8 cellular contexts compared by ENCODE assay signal in genomic region chr5:132830436-132831094, GRCh38. TPM values are rescaled to one million over a fixed set of nuclear protein-coding genes. Genes with fewer than 3 reads are reported as not detected.
DNase-seq lines count a peak whose midpoint lies in the region; ATAC-seq and TF ChIP-seq lines count a peak whose summit lies in the region.

Gene SHROOM1 (minus strand): TSS chr5:132830647. CDS start chr5:132826140, 4,507 bp downstream.

- H3K27me3 ChIP-seq in Caco-2 (replicated peaks; ENCODE audit: control insufficient read depth, insufficient read depth, low read length) = no peaks in the 10 kb centered on the region
- no peaks in the 10 kb centered on the region for H3K27me3 ChIP-seq in PC-3 (ENCODE audit: low read length)
- peaks cover 17 to 27% of the 10 kb centered on the region in 2 donors for H3K27me3 ChIP-seq in stomach smooth muscle (ENCODE audit: control insufficient read depth in 1 of 2, insufficient read depth in 2 of 2, low read length in 2 of 2)

- peak within 1 kb of the TSS; percentile 88 for H3K4me3 Mint-ChIP-seq in Caco-2 (ENCODE audit: unreplicated experiment)
- peak within 1 kb of the TSS; percentile 83 for H3K4me3 Mint-ChIP-seq in central memory CD8-positive, alpha-beta T cell

- intact Hi-C loops in Caco-2 (cut with micrococcal nuclease; ENCODE audit: unreplicated experiment) (loop anchor here (1.0 kb wide), 2 partner anchors 36 to 53 kb away; partner anchors contain the start of genes GDF9 and UQCRQ), PC-3 (cut with micrococcal nuclease) (loop anchor here (1.0 kb wide), 2 partner anchors 36 to 53 kb away; partner anchors contain the start of genes GDF9 and UQCRQ)

- no peaks in the 10 kb centered on the region for H3K9me3 Mint-ChIP-seq in Caco-2 (ENCODE audit: unreplicated experiment)
- no peaks in the 10 kb centered on the region for H3K9me3 Mint-ChIP-seq in central memory CD8-positive, alpha-beta T cell

- peak within 1 kb of the TSS; percentile 79 for H3K9ac ChIP-seq in PC-3 (ENCODE audit: low read length)
- peak within 1 kb of the TSS; percentile 64 to 66 for H3K9ac ChIP-seq in stomach smooth muscle (ENCODE audit: low read length in 2 of 2)

- no peaks in the 10 kb centered on the region for H3K9me2 ChIP-seq in PC-3 (replicated peaks; ENCODE audit: low read length)

- ATAC-seq in GM19023 (IDR thresholded peaks at IDR 0.05; ENCODE audit: unreplicated experiment) (peak; percentile 72), HG03066 (IDR thresholded peaks at IDR 0.05; ENCODE audit: low read depth, unreplicated experiment) (peak; percentile 74), PC-3 (peak; percentile 83)
- ATAC-seq in central memory CD8-positive, alpha-beta T cell (replicated peaks; ENCODE audit: extremely low read depth, poor library complexity, severe bottlenecking) = peak; percentile 17

- TF ChIP-seq CTCF in Caco-2 (IDR thresholded peaks at IDR 0.05; ENCODE audit: insufficient read depth in 1 of 2, low read depth in 1 of 2, low read length in 1 of 2, severe bottlenecking in 1 of 2, unreplicated experiment in 1 of 2) (no peak), PC-3 (conservative IDR thresholded peaks at IDR 0.05; ENCODE audit: low read depth, low read length) (no peak)

- peak within 1 kb of the TSS; percentile 90 for H2AFZ ChIP-seq in PC-3 (ENCODE audit: low read length)

- no peaks in the 10 kb centered on the region for H4K20me1 ChIP-seq in PC-3 (ENCODE audit: low read length)

- H3F3A ChIP-seq in PC-3 (ENCODE audit: low read length, unreplicated experiment) = no peaks in the 10 kb centered on the region

- CTCF ChIA-PET in Caco-2 (lab: Charles Lee) (interaction anchor here (1.0 to 2.9 kb wide), 8 partner anchors 8 to 76 kb away, joined by 3 to 17 read pairs (median 5); partner anchors contain the start of genes GDF9 and UQCRQ), PC-3 (lab: Charles Lee) (interaction anchor here (0.6 to 0.9 kb wide), 2 partner anchors 53 to 133 kb away, joined by 3 to 4 read pairs; no protein-coding TSS in a partner anchor)

- peaks cover 5% of the 10 kb centered on the region for H3K36me3 Mint-ChIP-seq in Caco-2 (ENCODE audit: insufficient read depth, unreplicated experiment)
- peaks cover 5% of the 10 kb centered on the region for H3K36me3 Mint-ChIP-seq in central memory CD8-positive, alpha-beta T cell (ENCODE audit: insufficient read depth)

- POLR2A ChIA-PET in Caco-2 (lab: Charles Lee) = interaction anchor here (0.6 to 1.0 kb wide), 3 partner anchors 23 to 53 kb away, joined by 3 to 6 read pairs (median 4); no protein-coding TSS in a partner anchor
- POLR2A ChIA-PET in PC-3 (lab: Charles Lee; ENCODE audit: unreplicated experiment) = no interaction called here

- H3K4me3 ChIP-seq in Caco-2 (ENCODE audit: low read depth, low read length) (peak within 1 kb of the TSS; percentile 76), PC-3 (ENCODE audit: low read length) (peak within 1 kb of the TSS; percentile 95), stomach smooth muscle (ENCODE audit: low read length in 2 of 2) (peak within 1 kb of the TSS; percentile 66 to 79)

- no peaks in the 10 kb centered on the region for H3K27me3 Mint-ChIP-seq in Caco-2 (ENCODE audit: insufficient read depth, unreplicated experiment)
- H3K27me3 Mint-ChIP-seq in central memory CD8-positive, alpha-beta T cell = peaks cover 33% of the 10 kb centered on the region

- peaks cover 17% of the 10 kb centered on the region; the same call in 1 of the 2 replicates for H3K79me2 ChIP-seq in PC-3 (ENCODE audit: low read length)

- DNase-seq in Caco-2 (peak; percentile 76 to 88), PC-3 (peak; percentile 68), kidney tubule cell (ENCODE audit: low spot score) (peak; percentile 83)
- no peak for DNase-seq in central memory CD8-positive, alpha-beta T cell (ENCODE audit: low spot score in 2 of 2)
- DNase-seq in activated effector memory CD4-positive, alpha-beta T cell treated with Interleukin-2 at 50 U/mL for 16 hours = no peak

- no peaks in the 10 kb centered on the region for H3K36me3 ChIP-seq in Caco-2 (ENCODE audit: control insufficient read depth, insufficient read depth, low read length)
- no peaks in the 10 kb centered on the region for H3K36me3 ChIP-seq in PC-3 (ENCODE audit: low read depth, low read length)
- H3K36me3 ChIP-seq in stomach smooth muscle (ENCODE audit: control insufficient read depth in 2 of 2, insufficient read depth in 2 of 2, low read length in 2 of 2) = no peaks in the 10 kb centered on the region

- no peaks in the 10 kb centered on the region for H3K4me1 Mint-ChIP-seq in Caco-2 (ENCODE audit: low read depth, unreplicated experiment)
- peaks cover 17% of the 10 kb centered on the region for H3K4me1 Mint-ChIP-seq in central memory CD8-positive, alpha-beta T cell

- H3K4me2 ChIP-seq in PC-3 (ENCODE audit: low read length) = peak within 1 kb of the TSS; percentile 98

- H3K4me1 ChIP-seq in Caco-2 (peaks cover 10% of the 10 kb centered on the region), PC-3 (ENCODE audit: insufficient read depth, low read length) (peaks cover 5% of the 10 kb centered on the region), stomach smooth muscle (ENCODE audit: control insufficient read depth, insufficient read depth, low read length) (peaks cover 14% of the 10 kb centered on the region)

- H3K27ac ChIP-seq in PC-3 (ENCODE audit: low read length) (no peak within 1 kb of the TSS), stomach smooth muscle (ENCODE audit: low read length) (no peak within 1 kb of the TSS)

- H3K9me3 ChIP-seq in Caco-2 (no peaks in the 10 kb centered on the region), PC-3 (ENCODE audit: low read length) (no peaks in the 10 kb centered on the region), stomach smooth muscle (ENCODE audit: control insufficient read depth in 2 of 2, low read length in 2 of 2) (no peaks in the 10 kb centered on the region)

- BruUV-seq in Caco-2 (replicated peaks; lab: Mats Ljungman, UMichigan) (no TSS peak), PC-3 (replicated peaks; lab: Mats Ljungman, UMichigan) (no TSS peak)

- H3K27ac Mint-ChIP-seq in Caco-2 (ENCODE audit: unreplicated experiment) = peak within 1 kb of the TSS; percentile 73
- peak within 1 kb of the TSS; percentile 80 for H3K27ac Mint-ChIP-seq in central memory CD8-positive, alpha-beta T cell (ENCODE audit: low read depth)

RNA-seq across cellular contexts. Expression of gene SHROOM1, which starts in this region (rescaled TPM):
- 15.9 and 17.4 TPM in 2 replicates for total RNA-seq in Caco-2 (2022)
- total RNA-seq in PC-3 (2014; rRNA removed) = 13.6 and 15.7 TPM in 2 replicates

Comparison
In these comparisons a context has a peak if more than half of its experiments do, and no peak if none do; other contexts are left out.
1. DNase-seq: peak in Caco-2 (2 of 2), PC-3 (single experiment) and kidney tubule cell (single experiment); none in central memory CD8-positive, alpha-beta T cell (0 of 2) and activated effector memory CD4-positive, alpha-beta T cell treated with Interleukin-2 at 50 U/mL for 16 hours (single experiment).
2. ATAC-seq: peak in every context shown above with its lines; median percentile 83 in PC-3; 74 in HG03066; 72 in GM19023; 17 in central memory CD8-positive, alpha-beta T cell.
3. Peak in every context shown above with its lines, with median percentiles within 50 percentile points of each other: H3K4me3 ChIP-seq.